ENCODE assay signal across 1 cellular context in the genomic region with DNA sequence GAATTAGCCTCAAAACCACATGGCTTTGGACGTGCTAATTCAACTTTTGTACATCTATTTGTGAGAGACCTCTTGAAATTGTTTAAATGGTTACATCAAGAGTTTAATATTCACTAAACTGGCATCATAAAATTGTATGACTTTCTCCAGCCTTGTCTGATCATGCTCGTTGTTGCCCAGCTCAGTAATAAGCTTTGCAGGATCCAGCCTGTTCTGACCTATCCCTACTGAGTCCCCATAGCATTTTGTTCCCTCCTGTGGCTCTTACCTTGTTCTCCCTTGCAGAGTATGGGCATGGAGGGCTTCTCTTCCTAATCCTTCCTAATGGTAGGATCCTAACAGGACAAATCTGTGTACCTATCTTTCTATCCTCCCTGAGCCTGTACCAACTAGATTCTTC.
TF ChIP-seq lines count a peak whose summit lies in the region.

No MANE protein-coding gene starts in this region.

TF ChIP-seq in GM12878, 131 proteins besides CTCF, POLR2A, EP300 and RAD21:
- TF ChIP-seq, protein P1, sequence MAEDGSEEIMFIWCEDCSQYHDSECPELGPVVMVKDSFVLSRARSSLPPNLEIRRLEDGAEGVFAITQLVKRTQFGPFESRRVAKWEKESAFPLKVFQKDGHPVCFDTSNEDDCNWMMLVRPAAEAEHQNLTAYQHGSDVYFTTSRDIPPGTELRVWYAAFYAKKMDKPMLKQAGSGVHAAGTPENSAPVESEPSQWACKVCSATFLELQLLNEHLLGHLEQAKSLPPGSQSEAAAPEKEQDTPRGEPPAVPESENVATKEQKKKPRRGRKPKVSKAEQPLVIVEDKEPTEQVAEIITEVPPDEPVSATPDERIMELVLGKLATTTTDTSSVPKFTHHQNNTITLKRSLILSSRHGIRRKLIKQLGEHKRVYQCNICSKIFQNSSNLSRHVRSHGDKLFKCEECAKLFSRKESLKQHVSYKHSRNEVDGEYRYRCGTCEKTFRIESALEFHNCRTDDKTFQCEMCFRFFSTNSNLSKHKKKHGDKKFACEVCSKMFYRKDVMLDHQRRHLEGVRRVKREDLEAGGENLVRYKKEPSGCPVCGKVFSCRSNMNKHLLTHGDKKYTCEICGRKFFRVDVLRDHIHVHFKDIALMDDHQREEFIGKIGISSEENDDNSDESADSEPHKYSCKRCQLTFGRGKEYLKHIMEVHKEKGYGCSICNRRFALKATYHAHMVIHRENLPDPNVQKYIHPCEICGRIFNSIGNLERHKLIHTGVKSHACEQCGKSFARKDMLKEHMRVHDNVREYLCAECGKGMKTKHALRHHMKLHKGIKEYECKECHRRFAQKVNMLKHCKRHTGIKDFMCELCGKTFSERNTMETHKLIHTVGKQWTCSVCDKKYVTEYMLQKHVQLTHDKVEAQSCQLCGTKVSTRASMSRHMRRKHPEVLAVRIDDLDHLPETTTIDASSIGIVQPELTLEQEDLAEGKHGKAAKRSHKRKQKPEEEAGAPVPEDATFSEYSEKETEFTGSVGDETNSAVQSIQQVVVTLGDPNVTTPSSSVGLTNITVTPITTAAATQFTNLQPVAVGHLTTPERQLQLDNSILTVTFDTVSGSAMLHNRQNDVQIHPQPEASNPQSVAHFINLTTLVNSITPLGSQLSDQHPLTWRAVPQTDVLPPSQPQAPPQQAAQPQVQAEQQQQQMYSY (CRISPR knock-in tag; IDR thresholded peaks at IDR 0.05) = no peak
- TF ChIP-seq YBX1 (IDR thresholded peaks at IDR 0.05) (no peak), IRF4 (IDR thresholded peaks at IDR 0.05; ENCODE audit: low read depth, low read length) (no peak), BCL11A (IDR thresholded peaks at IDR 0.05; ENCODE audit: low read depth, low read length) (no peak), JUNB (IDR thresholded peaks at IDR 0.05) (no peak), ZNF274 (IDR thresholded peaks at IDR 0.05; ENCODE audit: insufficient read depth, insufficient read length) (no peak), MEF2A (IDR thresholded peaks at IDR 0.05; ENCODE audit: insufficient read depth, low read depth, low read length) (no peak), ZNF217 (IDR thresholded peaks at IDR 0.05) (no peak)
- TF ChIP-seq, protein P2, sequence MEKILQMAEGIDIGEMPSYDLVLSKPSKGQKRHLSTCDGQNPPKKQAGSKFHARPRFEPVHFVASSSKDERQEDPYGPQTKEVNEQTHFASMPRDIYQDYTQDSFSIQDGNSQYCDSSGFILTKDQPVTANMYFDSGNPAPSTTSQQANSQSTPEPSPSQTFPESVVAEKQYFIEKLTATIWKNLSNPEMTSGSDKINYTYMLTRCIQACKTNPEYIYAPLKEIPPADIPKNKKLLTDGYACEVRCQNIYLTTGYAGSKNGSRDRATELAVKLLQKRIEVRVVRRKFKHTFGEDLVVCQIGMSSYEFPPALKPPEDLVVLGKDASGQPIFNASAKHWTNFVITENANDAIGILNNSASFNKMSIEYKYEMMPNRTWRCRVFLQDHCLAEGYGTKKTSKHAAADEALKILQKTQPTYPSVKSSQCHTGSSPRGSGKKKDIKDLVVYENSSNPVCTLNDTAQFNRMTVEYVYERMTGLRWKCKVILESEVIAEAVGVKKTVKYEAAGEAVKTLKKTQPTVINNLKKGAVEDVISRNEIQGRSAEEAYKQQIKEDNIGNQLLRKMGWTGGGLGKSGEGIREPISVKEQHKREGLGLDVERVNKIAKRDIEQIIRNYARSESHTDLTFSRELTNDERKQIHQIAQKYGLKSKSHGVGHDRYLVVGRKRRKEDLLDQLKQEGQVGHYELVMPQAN (conservative IDR thresholded peaks at IDR 0.05) = no peak
- TF ChIP-seq, protein P3, sequence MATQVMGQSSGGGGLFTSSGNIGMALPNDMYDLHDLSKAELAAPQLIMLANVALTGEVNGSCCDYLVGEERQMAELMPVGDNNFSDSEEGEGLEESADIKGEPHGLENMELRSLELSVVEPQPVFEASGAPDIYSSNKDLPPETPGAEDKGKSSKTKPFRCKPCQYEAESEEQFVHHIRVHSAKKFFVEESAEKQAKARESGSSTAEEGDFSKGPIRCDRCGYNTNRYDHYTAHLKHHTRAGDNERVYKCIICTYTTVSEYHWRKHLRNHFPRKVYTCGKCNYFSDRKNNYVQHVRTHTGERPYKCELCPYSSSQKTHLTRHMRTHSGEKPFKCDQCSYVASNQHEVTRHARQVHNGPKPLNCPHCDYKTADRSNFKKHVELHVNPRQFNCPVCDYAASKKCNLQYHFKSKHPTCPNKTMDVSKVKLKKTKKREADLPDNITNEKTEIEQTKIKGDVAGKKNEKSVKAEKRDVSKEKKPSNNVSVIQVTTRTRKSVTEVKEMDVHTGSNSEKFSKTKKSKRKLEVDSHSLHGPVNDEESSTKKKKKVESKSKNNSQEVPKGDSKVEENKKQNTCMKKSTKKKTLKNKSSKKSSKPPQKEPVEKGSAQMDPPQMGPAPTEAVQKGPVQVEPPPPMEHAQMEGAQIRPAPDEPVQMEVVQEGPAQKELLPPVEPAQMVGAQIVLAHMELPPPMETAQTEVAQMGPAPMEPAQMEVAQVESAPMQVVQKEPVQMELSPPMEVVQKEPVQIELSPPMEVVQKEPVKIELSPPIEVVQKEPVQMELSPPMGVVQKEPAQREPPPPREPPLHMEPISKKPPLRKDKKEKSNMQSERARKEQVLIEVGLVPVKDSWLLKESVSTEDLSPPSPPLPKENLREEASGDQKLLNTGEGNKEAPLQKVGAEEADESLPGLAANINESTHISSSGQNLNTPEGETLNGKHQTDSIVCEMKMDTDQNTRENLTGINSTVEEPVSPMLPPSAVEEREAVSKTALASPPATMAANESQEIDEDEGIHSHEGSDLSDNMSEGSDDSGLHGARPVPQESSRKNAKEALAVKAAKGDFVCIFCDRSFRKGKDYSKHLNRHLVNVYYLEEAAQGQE (IDR thresholded peaks at IDR 0.05; ENCODE audit: low read depth, low read length) = no peak
- TF ChIP-seq, protein P4, sequence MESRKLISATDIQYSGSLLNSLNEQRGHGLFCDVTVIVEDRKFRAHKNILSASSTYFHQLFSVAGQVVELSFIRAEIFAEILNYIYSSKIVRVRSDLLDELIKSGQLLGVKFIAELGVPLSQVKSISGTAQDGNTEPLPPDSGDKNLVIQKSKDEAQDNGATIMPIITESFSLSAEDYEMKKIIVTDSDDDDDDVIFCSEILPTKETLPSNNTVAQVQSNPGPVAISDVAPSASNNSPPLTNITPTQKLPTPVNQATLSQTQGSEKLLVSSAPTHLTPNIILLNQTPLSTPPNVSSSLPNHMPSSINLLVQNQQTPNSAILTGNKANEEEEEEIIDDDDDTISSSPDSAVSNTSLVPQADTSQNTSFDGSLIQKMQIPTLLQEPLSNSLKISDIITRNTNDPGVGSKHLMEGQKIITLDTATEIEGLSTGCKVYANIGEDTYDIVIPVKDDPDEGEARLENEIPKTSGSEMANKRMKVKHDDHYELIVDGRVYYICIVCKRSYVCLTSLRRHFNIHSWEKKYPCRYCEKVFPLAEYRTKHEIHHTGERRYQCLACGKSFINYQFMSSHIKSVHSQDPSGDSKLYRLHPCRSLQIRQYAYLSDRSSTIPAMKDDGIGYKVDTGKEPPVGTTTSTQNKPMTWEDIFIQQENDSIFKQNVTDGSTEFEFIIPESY (IDR thresholded peaks at IDR 0.05) = no peak
